In genomic region chr5:131169810-131170539, GRCh38 we compare ENCODE assay signal across 8 cellular contexts. TPM values are rescaled to one million over a fixed set of nuclear protein-coding genes. Genes with fewer than 3 reads are reported as not detected.
DNase-seq lines count a peak whose midpoint lies in the region; ATAC-seq and TF ChIP-seq lines count a peak whose summit lies in the region.

No MANE protein-coding gene starts in this region.

- peak overlapping the region; percentile 35 for H3K27ac ChIP-seq in hepatocyte

- no peaks in the 10 kb centered on the region for H3K9me2 ChIP-seq in hepatocyte (replicated peaks; ENCODE audit: insufficient read depth)

- H3K27ac Mint-ChIP-seq in stimulated activated effector memory CD8-positive, alpha-beta T cell treated with anti-CD3 and anti-CD28 coated beads, Interleukin-12 subunit alpha, Interleukin-12 subunit beta, amount 100 ng/mL, for 72 hours = peak overlapping the region; percentile 96

- H3K4me2 ChIP-seq in hepatocyte = peak overlapping the region; percentile 76

- H4K20me1 ChIP-seq in hepatocyte (ENCODE audit: insufficient read depth, poor library complexity, severe bottlenecking) = no peaks in the 10 kb centered on the region

- TF ChIP-seq CTCF in WI38 (IDR thresholded peaks at IDR 0.05; ENCODE audit: low read depth, low read length) (no peak), hepatocyte (IDR thresholded peaks at IDR 0.05; ENCODE audit: poor library complexity) (no peak)

- H3K4me1 Mint-ChIP-seq in stimulated activated effector memory CD8-positive, alpha-beta T cell treated with anti-CD3 and anti-CD28 coated beads, Interleukin-12 subunit alpha, Interleukin-12 subunit beta, amount 100 ng/mL, for 72 hours = peaks cover 22% of the 10 kb centered on the region

- no peaks in the 10 kb centered on the region for H3K36me3 ChIP-seq in hepatocyte (replicated peaks; ENCODE audit: insufficient read depth, low read depth)

- H3K9me3 Mint-ChIP-seq in stimulated activated effector memory CD8-positive, alpha-beta T cell treated with anti-CD3 and anti-CD28 coated beads, Interleukin-12 subunit alpha, Interleukin-12 subunit beta, amount 100 ng/mL, for 72 hours = no peaks in the 10 kb centered on the region

- H3K4me3 ChIP-seq in WI38 (ENCODE audit: low read depth, low read length) = peak overlapping the region; percentile 83
- peak overlapping the region; percentile 38 for H3K4me3 ChIP-seq in hepatocyte

- H3K9me3 ChIP-seq in hepatocyte (ENCODE audit: low read depth) = no peaks in the 10 kb centered on the region

- no peaks in the 10 kb centered on the region for H3K4me1 ChIP-seq in hepatocyte (ENCODE audit: insufficient read depth)

- H2AFZ ChIP-seq in hepatocyte = peak overlapping the region; percentile 56

- 37% methylated on average over 16 of the region's 16 CpGs for WGBS in hepatocyte (ENCODE audit: low lambda C conversion rate, missing lambda C conversion rate)

- no peak for ATAC-seq in stimulated activated effector memory CD8-positive, alpha-beta T cell treated with anti-CD3 and anti-CD28 coated beads, Interleukin-12 subunit alpha, Interleukin-12 subunit beta, amount 100 ng/mL, for 72 hours
- ATAC-seq in GM21423 (IDR thresholded peaks at IDR 0.05; ENCODE audit: unreplicated experiment) = no peak
- no peak for ATAC-seq in HG02885 (IDR thresholded peaks at IDR 0.05; ENCODE audit: poor library complexity, unreplicated experiment)

- no peaks in the 10 kb centered on the region for H3K27me3 ChIP-seq in hepatocyte

- peaks cover 10% of the 10 kb centered on the region for H3K79me2 ChIP-seq in hepatocyte

- peaks cover 12% of the 10 kb centered on the region for H3K36me3 Mint-ChIP-seq in stimulated activated effector memory CD8-positive, alpha-beta T cell treated with anti-CD3 and anti-CD28 coated beads, Interleukin-12 subunit alpha, Interleukin-12 subunit beta, amount 100 ng/mL, for 72 hours

- peak overlapping the region; percentile 97 for H3K4me3 Mint-ChIP-seq in stimulated activated effector memory CD8-positive, alpha-beta T cell treated with anti-CD3 and anti-CD28 coated beads, Interleukin-12 subunit alpha, Interleukin-12 subunit beta, amount 100 ng/mL, for 72 hours

- DNase-seq in NCI-H2029 treated with DMSO at 0.1 percent for 48 hours (lab: John Stamatoyannopoulos, UW) = peak; percentile 18
- DNase-seq in NCI-H2029 (lab: John Stamatoyannopoulos, UW) = no peak
- no peak for DNase-seq in hepatocyte (ENCODE audit: low spot score)
- no peak for DNase-seq in stimulated activated effector memory CD8-positive, alpha-beta T cell treated with anti-CD3 and anti-CD28 coated beads, Interleukin-12 subunit alpha, Interleukin-12 subunit beta, amount 100 ng/mL, for 72 hours (ENCODE audit: low spot score in 2 of 2)
- DNase-seq in DMS79 (lab: John Stamatoyannopoulos, UW) = no peak

RNA-seq across cellular contexts. Expression of gene LYRM7, which starts 0.8 kb away (rescaled TPM):
- total RNA-seq in hepatocyte = 5.1 and 6.1 TPM in 2 replicates
- 9.5 and 12.2 TPM in 2 replicates for polyA plus RNA-seq in hepatocyte

RNA-seq across cellular contexts. Expression of gene HINT1, which starts 4.9 kb away (rescaled TPM):
- 268 and 291 TPM in 2 replicates for total RNA-seq in hepatocyte
- polyA plus RNA-seq in hepatocyte = 434 and 463 TPM in 2 replicates
